Comparison of ENCODE assay signal across 8 cellular contexts in genomic region chr17:16381496-16381820, GRCh38. TPM values are rescaled to one million over a fixed set of nuclear protein-coding genes. Genes with fewer than 3 reads are reported as not detected.
DNase-seq lines count a peak whose midpoint lies in the region; ATAC-seq and TF ChIP-seq lines count a peak whose summit lies in the region.

No MANE protein-coding gene starts in this region.

- TF ChIP-seq POLR2A in sigmoid colon (IDR thresholded peaks at IDR 0.05), result no peak

- peak overlapping the region; percentile 98 for H3K4me3 ChIP-seq in CD4-positive, CD25-positive, alpha-beta regulatory T cell (ENCODE audit: low read depth, low read length)
- peak overlapping the region; percentile 56 to 77 (median 64) for H3K4me3 ChIP-seq in sigmoid colon

- H3K9me3 Mint-ChIP-seq in CD4-positive, CD25-positive, alpha-beta regulatory T cell, result peaks cover 0 to 2% (median 0%) of the 10 kb centered on the region in 7 donors
- H3K9me3 Mint-ChIP-seq in HFFc6, result no peaks in the 10 kb centered on the region; the same call in 1 of the 2 replicates
- H3K9me3 Mint-ChIP-seq in activated CD4-positive, alpha-beta T cell treated with anti-CD3 and anti-CD28 coated beads for 36 hours (ENCODE audit: low read depth), result no peaks in the 10 kb centered on the region

- POLR2A ChIA-PET in activated CD4-positive, alpha-beta T cell treated with anti-CD3 and anti-CD28 coated beads for 36 hours (lab: Charles Lee), result interaction anchor here (0.8 to 2.2 kb wide), 6 partner anchors 18 to 154 kb away, joined by 3 to 25 read pairs (median 9); partner anchors contain the start of genes CENPV and TRPV2

- intact Hi-C loops in activated CD4-positive, alpha-beta T cell treated with anti-CD3 and anti-CD28 coated beads for 36 hours (cut with DNase I, micrococcal nuclease), result loop anchor here (1.0 to 10.0 kb wide), 10 partner anchors 35 to 921 kb away; partner anchors contain the start of genes LRRC75A (in 1 of the 2), NCOR1 (in 1 of the 2), NT5M (in 1 of the 2) and TTC19 (in 1 of the 2)
- intact Hi-C loops in sigmoid colon (cut with DNase I), result loop anchor here (2.0 kb wide), 1 partner anchor 57 kb away; no protein-coding TSS in a partner anchor

- H3K27ac Mint-ChIP-seq in CD4-positive, CD25-positive, alpha-beta regulatory T cell, result peak overlapping the region; percentile 96 to 99 (median 98)
- H3K27ac Mint-ChIP-seq in HFFc6, result peak overlapping the region; percentile 99
- H3K27ac Mint-ChIP-seq in activated CD4-positive, alpha-beta T cell treated with anti-CD3 and anti-CD28 coated beads for 36 hours, result peak overlapping the region; percentile 98

- H3K36me3 ChIP-seq in CD4-positive, CD25-positive, alpha-beta regulatory T cell (ENCODE audit: control insufficient read depth, insufficient read depth, low read length), result peaks cover 10% of the 10 kb centered on the region
- peaks cover 0 to 20% (median 0%) of the 10 kb centered on the region in 4 donors for H3K36me3 ChIP-seq in sigmoid colon

- 1% methylated on average over 14 of the region's 14 CpGs for WGBS in sigmoid colon, 2 donors

- no peak for TF ChIP-seq EP300 in sigmoid colon (IDR thresholded peaks at IDR 0.05)

- CTCF ChIA-PET in activated CD4-positive, alpha-beta T cell treated with anti-CD3 and anti-CD28 coated beads for 36 hours (lab: Charles Lee), result interaction anchor here (1.0 to 1.2 kb wide), 2 partner anchors 18 to 95 kb away, joined by 3 read pairs; no protein-coding TSS in a partner anchor

- peaks cover 8% of the 10 kb centered on the region for H3K27me3 Mint-ChIP-seq in CD4-positive, CD25-positive, alpha-beta regulatory T cell
- H3K27me3 Mint-ChIP-seq in HFFc6 (ENCODE audit: insufficient read depth), result peaks cover 6% of the 10 kb centered on the region
- H3K27me3 Mint-ChIP-seq in activated CD4-positive, alpha-beta T cell treated with anti-CD3 and anti-CD28 coated beads for 36 hours, result no peaks in the 10 kb centered on the region

- no peaks in the 10 kb centered on the region for H3K27me3 ChIP-seq in CD4-positive, CD25-positive, alpha-beta regulatory T cell (ENCODE audit: control insufficient read depth, insufficient read depth, low read length)
- H3K27me3 ChIP-seq in sigmoid colon, result no peaks in the 10 kb centered on the region

- no peak for ATAC-seq in CD4-positive, CD25-positive, alpha-beta regulatory T cell (ENCODE audit: low read depth in 2 of 2)
- ATAC-seq in activated CD4-positive, alpha-beta T cell treated with anti-CD3 and anti-CD28 coated beads for 36 hours, result peak; percentile 30
- no peak for ATAC-seq in GM21576 (IDR thresholded peaks at IDR 0.05; ENCODE audit: unreplicated experiment)

- H3K27ac ChIP-seq in CD4-positive, CD25-positive, alpha-beta regulatory T cell (ENCODE audit: insufficient read depth, low read length, poor library complexity, severe bottlenecking), result peak overlapping the region; percentile 94
- H3K27ac ChIP-seq in sigmoid colon, result peak overlapping the region; percentile 86 to 95 (median 93)

- H3K4me1 Mint-ChIP-seq in CD4-positive, CD25-positive, alpha-beta regulatory T cell, result peaks cover 5 to 46% (median 35%) of the 10 kb centered on the region in 4 donors
- peaks cover 31% of the 10 kb centered on the region for H3K4me1 Mint-ChIP-seq in HFFc6 (ENCODE audit: low read depth)
- peaks cover 37% of the 10 kb centered on the region for H3K4me1 Mint-ChIP-seq in activated CD4-positive, alpha-beta T cell treated with anti-CD3 and anti-CD28 coated beads for 36 hours

- H3K4me3 Mint-ChIP-seq in CD4-positive, CD25-positive, alpha-beta regulatory T cell, result peak overlapping the region; percentile 87 to 95 (median 92)
- H3K4me3 Mint-ChIP-seq in HFFc6, result peak overlapping the region; percentile 97
- H3K4me3 Mint-ChIP-seq in activated CD4-positive, alpha-beta T cell treated with anti-CD3 and anti-CD28 coated beads for 36 hours, result peak overlapping the region; percentile 90

- no peaks in the 10 kb centered on the region for H3K9me3 ChIP-seq in CD4-positive, CD25-positive, alpha-beta regulatory T cell (ENCODE audit: control insufficient read depth in 2 of 2, low read length in 2 of 2)
- H3K9me3 ChIP-seq in sigmoid colon, result no peaks in the 10 kb centered on the region

- no peak; the same call in 1 of the 2 replicates for TF ChIP-seq CTCF in HFFc6 (IDR thresholded peaks at IDR 0.05)
- no peak for TF ChIP-seq CTCF in sigmoid colon (IDR thresholded peaks at IDR 0.05)

- H3K36me3 Mint-ChIP-seq in CD4-positive, CD25-positive, alpha-beta regulatory T cell, result peaks cover 16% of the 10 kb centered on the region
- H3K36me3 Mint-ChIP-seq in HFFc6 (ENCODE audit: low read depth), result peaks cover 30% of the 10 kb centered on the region
- H3K36me3 Mint-ChIP-seq in activated CD4-positive, alpha-beta T cell treated with anti-CD3 and anti-CD28 coated beads for 36 hours (ENCODE audit: low read depth), result peaks cover 33% of the 10 kb centered on the region

- H3K4me1 ChIP-seq in CD4-positive, CD25-positive, alpha-beta regulatory T cell (ENCODE audit: control insufficient read depth, insufficient read depth, low read length, poor library complexity, severe bottlenecking), result peaks cover 22% of the 10 kb centered on the region
- H3K4me1 ChIP-seq in sigmoid colon, result peaks cover 3 to 37% (median 25%) of the 10 kb centered on the region in 4 donors

- DNase-seq in CD4-positive, CD25-positive, alpha-beta regulatory T cell, result no peak
- peak; percentile 7 for DNase-seq in HFFc6
- no peak for DNase-seq in activated CD4-positive, alpha-beta T cell treated with anti-CD3 and anti-CD28 coated beads for 36 hours
- DNase-seq in fibroblast of peridontal ligament (ENCODE audit: extremely low read depth), result peak; percentile 54
- no peak for DNase-seq in sigmoid colon
- no peak for DNase-seq in amniotic stem cell (lab: John Stamatoyannopoulos, UW)
- DNase-seq in A172 (ENCODE audit: low spot score), result no peak

RNA-seq across cellular contexts. Expression of gene UBB, which starts 0.6 kb away (rescaled TPM):
- total RNA-seq in CD4-positive, CD25-positive, alpha-beta regulatory T cell, result 953 TPM
- 1,000 to 10,000 TPM; 1,667 to 2,206 (median 1,950) TPM for polyA plus RNA-seq in CD4-positive, CD25-positive, alpha-beta regulatory T cell
- 1,000 to 10,000 TPM; 1,553 to 1,785 (median 1,678) TPM for total RNA-seq in HFFc6 (2021; fragmentation: NEBNext Ultra II Directional; extraction: Animal tissue kit (Norgen Biotek cat#: 25700))
- total RNA-seq in activated CD4-positive, alpha-beta T cell treated with anti-CD3 and anti-CD28 coated beads for 36 hours, result 1,000 to 10,000 TPM; 1,578 to 1,806 TPM
- total RNA-seq in sigmoid colon, result 1,000 to 10,000 TPM in 3 of 4 donors, 100 to 1,000 TPM in 1; 892 to 1,272 (median 1,168) TPM
- 1,000 to 10,000 TPM in 2 of 3 donors, 100 to 1,000 TPM in 1; 939 to 2,667 (median 2,288) TPM for polyA plus RNA-seq in sigmoid colon
- total RNA-seq in A172 (2014; rRNA removed; shearing (Covaris generic)), result 1,859 and 2,439 TPM in 2 replicates

RNA-seq across cellular contexts. Expression of gene CENPV, which starts 28.2 kb away (rescaled TPM):
- total RNA-seq in CD4-positive, CD25-positive, alpha-beta regulatory T cell, result 4.8 TPM
- 10 to 100 TPM in 2 of 4 donors, 1 to 10 TPM in 2; 4.0 to 16.4 (median 12.0) TPM for polyA plus RNA-seq in CD4-positive, CD25-positive, alpha-beta regulatory T cell
- total RNA-seq in HFFc6 (2021; fragmentation: NEBNext Ultra II Directional; extraction: Animal tissue kit (Norgen Biotek cat#: 25700)), result 10 to 100 TPM; 12.2 to 22.4 (median 15.2) TPM
- 100 to 1,000 TPM; 100 to 132 TPM for total RNA-seq in activated CD4-positive, alpha-beta T cell treated with anti-CD3 and anti-CD28 coated beads for 36 hours
- 10 to 100 TPM; 12.8 to 23.8 (median 18.2) TPM for total RNA-seq in sigmoid colon
- polyA plus RNA-seq in sigmoid colon, result 10 to 100 TPM; 42.3 to 62.5 (median 57.6) TPM
- 22.2 and 29.7 TPM in 2 replicates for total RNA-seq in A172 (2014; rRNA removed; shearing (Covaris generic))

RNA-seq across cellular contexts. Expression of gene TRPV2, which starts 33.9 kb away (rescaled TPM):
- total RNA-seq in CD4-positive, CD25-positive, alpha-beta regulatory T cell, result 125 TPM
- polyA plus RNA-seq in CD4-positive, CD25-positive, alpha-beta regulatory T cell, result 100 to 1,000 TPM in 3 of 4 donors, 10 to 100 TPM in 1; 99.4 to 142 (median 120) TPM
- total RNA-seq in HFFc6 (2021; fragmentation: NEBNext Ultra II Directional; extraction: Animal tissue kit (Norgen Biotek cat#: 25700)), result 10 to 100 TPM in 4 of 6 experiments, 1 to 10 TPM in 2; 2.9 to 19.5 (median 18.1) TPM
- total RNA-seq in activated CD4-positive, alpha-beta T cell treated with anti-CD3 and anti-CD28 coated beads for 36 hours, result 10 to 100 TPM; 24.3 to 35.6 TPM
- 10 to 100 TPM in 2 of 4 donors, 1 to 10 TPM in 2; 9.1 to 14.0 (median 10.6) TPM for total RNA-seq in sigmoid colon
- 10 to 100 TPM in 1 of 3 donors, 1 to 10 TPM in 2; 3.7 to 13.4 (median 5.4) TPM for polyA plus RNA-seq in sigmoid colon
- 0.38 TPM in 1 of 2 replicates, not detected in the other for total RNA-seq in A172 (2014; rRNA removed; shearing (Covaris generic))

Comparison
In these comparisons a context has a peak if more than half of its experiments do, and no peak if none do; other contexts are left out.
1. DNase-seq: peak in HFFc6 (single experiment) and fibroblast of peridontal ligament (single experiment); none in CD4-positive, CD25-positive, alpha-beta regulatory T cell (0 of 3), activated CD4-positive, alpha-beta T cell treated with anti-CD3 and anti-CD28 coated beads for 36 hours (single experiment), sigmoid colon (single experiment), amniotic stem cell (single experiment) and A172 (single experiment).
2. Peak in every context shown above with its lines, with median percentiles within 50 percentile points of each other: H3K27ac Mint-ChIP-seq and H3K4me3 Mint-ChIP-seq.